In genomic region chr3:187215460-187215859, GRCh38 we compare ENCODE assay signal across 39 cellular contexts. TPM values are rescaled to one million over a fixed set of nuclear protein-coding genes. Genes with fewer than 3 reads are reported as not detected.
"Had no signal": no experiment of that assay in that cellular context is flagged by ENCODE, and none has a peak within 500 bp of the region (broad histone marks: within the 10 kb centered on the region; RNA-seq: fewer than 3 reads in every experiment).

No MANE protein-coding gene starts in this region.

- FAIRE-seq: astrocyte, bronchial epithelial cell had no signal

- H3K4me1 ChIP-seq: adrenal gland, breast epithelium had no signal

- ATAC-seq: activated naive CD4-positive, alpha-beta T cell treated with anti-CD3 and anti-CD28 coated beads, Interleukin-2, amount 50 U/mL, for 72 hours; activated naive CD8-positive, alpha-beta T cell treated with anti-CD3 and anti-CD28 coated beads, Interleukin-2, amount 50 U/mL, for 24 hours; activated T-cell treated with anti-CD3 and anti-CD28 coated beads, Interleukin-2, amount 50 U/mL, for 4 hours; activated T-cell treated with anti-CD3 and anti-CD28 coated beads, Interleukin-2, amount 50 U/mL, for 72 hours; activated T-helper 17 cell treated with anti-CD3 and anti-CD28 coated beads, Interleukin-2, amount 50 U/mL, for 72 hours; body of pancreas had no signal

- H3K27ac ChIP-seq: adrenal gland, ascending aorta, body of pancreas, brain microvascular endothelial cell, breast epithelium, cardiac muscle cell had no signal

- H3K4me3 ChIP-seq: adrenal gland, ascending aorta, body of pancreas, breast epithelium, cardiac muscle cell had no signal

- H3K27me3 ChIP-seq: adrenal gland, ascending aorta, body of pancreas, brain microvascular endothelial cell, breast epithelium, cardiac muscle cell had no signal

- DNase-seq: activated effector memory CD4-positive, alpha-beta T cell treated with anti-CD3 and anti-CD28 coated beads, Interleukin-2, amount 50 U/mL, for 16 hours; activated effector memory CD4-positive, alpha-beta T cell treated with Interleukin-2 at 50 U/mL for 16 hours; activated gamma-delta T cell; activated gamma-delta T cell treated with Interleukin-2 at 50 U/mL for 16 hours; activated naive CD4-positive, alpha-beta T cell; activated naive CD4-positive, alpha-beta T cell treated with anti-CD3 and anti-CD28 coated beads for 36 hours; activated naive CD4-positive, alpha-beta T cell treated with anti-CD3 and anti-CD28 coated beads, Interleukin-2, amount 10 ng/mL, durations not matched to agents 7 days and 5 days; activated naive CD4-positive, alpha-beta T cell treated with anti-CD3 and anti-CD28 coated beads, Interleukin-2, amount 50 U/mL, for 16 hours; activated naive CD4-positive, alpha-beta T cell treated with Interleukin-2 at 50 U/mL for 16 hours; activated naive CD8-positive, alpha-beta T cell treated with anti-CD3 and anti-CD28 coated beads for 36 hours; activated naive CD8-positive, alpha-beta T cell treated with anti-CD3 and anti-CD28 coated beads, Interleukin-2, amount 10 ng/mL, durations not matched to agents 7 days and 5 days; activated naive CD8-positive, alpha-beta T cell treated with anti-CD3 and anti-CD28 coated beads, Interleukin-2, amount 50 U/mL, for 24 hours; activated T-cell treated with anti-CD3 and anti-CD28 coated beads, Interleukin-2, amount 50 U/mL, for 1 hour; activated T-cell treated with anti-CD3 and anti-CD28 coated beads, Interleukin-2, amount 50 U/mL, for 24 hours; activated T-cell treated with anti-CD3 and anti-CD28 coated beads, Interleukin-2, amount 50 U/mL, for 4 hours; activated T-cell treated with anti-CD3 and anti-CD28 coated beads, Interleukin-2, amount 50 U/mL, for 48 hours; activated T-cell treated with anti-CD3 and anti-CD28 coated beads, Interleukin-2, amount 50 U/mL, for 72 hours; adrenal gland; amniotic stem cell; amygdala; anterior cingulate cortex; aorta; body of pancreas; brain microvascular endothelial cell; caudate nucleus; central memory CD4-positive, alpha-beta T cell; cerebellar nuclear complex had no signal

- H3K36me3 ChIP-seq: adrenal gland, ascending aorta, brain microvascular endothelial cell, breast epithelium, cardiac muscle cell had no signal

- H3K9me3 ChIP-seq: adrenal gland, ascending aorta, body of pancreas, breast epithelium had no signal

RNA-seq across cellular contexts. Expression of gene RTP1, which starts 18.2 kb away (rescaled TPM):
- total RNA-seq: activated naive CD4-positive, alpha-beta T cell treated with anti-CD3 and anti-CD28 coated beads for 36 hours; activated naive CD4-positive, alpha-beta T cell treated with anti-CD3 and anti-CD28 coated beads, Interleukin-2, amount 50 U/mL, for 72 hours; activated naive CD8-positive, alpha-beta T cell treated with anti-CD3 and anti-CD28 coated beads for 36 hours; activated naive CD8-positive, alpha-beta T cell treated with anti-CD3 and anti-CD28 coated beads, Interleukin-2, amount 10 ng/mL, durations not matched to agents 7 days and 5 days; activated T-cell treated with anti-CD3 and anti-CD28 coated beads, Interleukin-2, amount 50 U/mL, for 4 hours; activated T-cell treated with anti-CD3 and anti-CD28 coated beads, Interleukin-2, amount 50 U/mL, for 72 hours; activated T-helper 1 cell treated with anti-CD3 and anti-CD28 coated beads, Interleukin-12 subunit alpha, Interleukin-12 subunit beta, Interleukin-2, Interleukin-4 antibody, amounts not matched to agents 30 ng/mL and 10 ng/mL and 1 ng/mL, durations not matched to agents 14 hours and 24 hours and 36 hours; activated T-helper 17 cell treated with anti-CD3 and anti-CD28 coated beads, Interleukin-2, amount 50 U/mL, for 72 hours; activated T-helper 2 cell treated with anti-CD3 and anti-CD28 coated beads, Interferon-gamma antibody, Interleukin-2, Interleukin-4, amounts not matched to agents 10 μg/mL and 5 μg/mL and 100 μg/mL, durations not matched to agents 14 hours and 24 hours and 36 hours; adrenal gland; ascending aorta; astrocyte; body of pancreas; breast epithelium; bronchial epithelial cell; cardiac muscle cell; cardiac septum; chondrocyte had no signal
- polyA plus RNA-seq: adipose tissue, aorta, cardiac muscle cell had no signal
